In the genomic region with DNA sequence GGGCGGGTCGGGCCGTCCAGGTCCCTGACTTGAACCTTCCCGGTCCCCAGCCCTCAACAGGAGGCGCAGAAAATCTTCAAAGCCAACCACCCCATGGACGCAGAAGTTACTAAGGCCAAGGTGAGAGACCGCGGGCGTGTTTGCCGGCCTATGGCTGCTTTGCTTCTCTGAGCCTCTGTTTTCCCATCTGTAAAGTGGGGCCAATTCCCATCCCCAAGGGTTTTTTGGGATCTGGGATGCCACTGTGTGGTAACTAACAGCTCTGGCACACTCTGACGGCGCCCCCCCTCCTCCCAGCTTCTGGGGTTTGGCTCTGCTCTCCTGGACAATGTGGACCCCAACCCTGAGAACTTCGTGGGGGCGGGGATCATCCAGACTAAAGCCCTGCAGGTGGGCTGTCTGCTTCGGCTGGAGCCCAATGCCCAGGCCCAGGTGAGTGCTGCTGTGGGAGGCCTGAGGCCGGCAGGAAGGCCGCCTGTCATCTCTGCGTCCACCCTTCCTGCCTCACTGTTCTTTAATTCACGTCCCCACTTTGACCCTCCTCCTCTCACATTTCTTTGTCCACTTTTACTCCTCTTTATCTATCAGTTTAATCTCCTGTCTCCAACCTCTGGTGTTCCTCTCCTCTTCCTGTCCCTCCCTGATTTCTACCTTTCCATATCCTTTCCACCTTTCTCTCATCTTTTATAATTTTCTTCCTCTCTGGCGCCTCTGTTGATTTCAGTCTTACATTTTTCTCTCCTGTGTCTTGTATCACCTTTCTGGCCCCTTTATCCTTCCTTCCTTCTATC, we compare ENCODE assay signal across 16 cellular contexts. TPM values are rescaled to one million over a fixed set of nuclear protein-coding genes. Genes with fewer than 3 reads are reported as not detected.
DNase-seq lines count a peak whose midpoint lies in the region; ATAC-seq and TF ChIP-seq lines count a peak whose summit lies in the region.
"Had no signal": no experiment of that assay in that cellular context is flagged by ENCODE, and none has a peak within 500 bp of the region (broad histone marks: within the 10 kb centered on the region; RNA-seq: fewer than 3 reads in every experiment).

No MANE protein-coding gene starts in this region.

- intact Hi-C loops in left lung (cut with DNase I), result no loop called here

- H3K27ac ChIP-seq in 22Rv1 (peak overlapping the region; percentile 85), left lung (no peak overlapping the region)
- H3K27ac ChIP-seq in CD8-positive, alpha-beta memory T cell (ENCODE audit: low read depth, low read length), result no peak overlapping the region
- H3K27ac ChIP-seq: sigmoid colon had no signal

- ATAC-seq in activated T-helper 17 cell treated with anti-CD3 and anti-CD28 coated beads, Interleukin-2, amount 50 U/mL, for 72 hours (replicated peaks), result no peak
- ATAC-seq in HG02870 (IDR thresholded peaks at IDR 0.05; ENCODE audit: unreplicated experiment) (no peak), left lung (no peak), HG03460 (IDR thresholded peaks at IDR 0.05; ENCODE audit: unreplicated experiment) (no peak)

- peaks cover 9% of the 10 kb centered on the region for H3K36me3 ChIP-seq in CD8-positive, alpha-beta memory T cell (ENCODE audit: insufficient read depth, low read length)
- peaks cover 0 to 55% of the 10 kb centered on the region in 2 donors for H3K36me3 ChIP-seq in left lung

- H3K9me3 ChIP-seq in CD8-positive, alpha-beta memory T cell (ENCODE audit: low read length), result no peaks in the 10 kb centered on the region
- H3K9me3 ChIP-seq in left lung, result no peaks in the 10 kb centered on the region
- H3K9me3 ChIP-seq: sigmoid colon had no signal

- no peaks in the 10 kb centered on the region for H3K27me3 Mint-ChIP-seq in CD8-positive, alpha-beta memory T cell
- no peaks in the 10 kb centered on the region for H3K27me3 Mint-ChIP-seq in activated T-helper 17 cell treated with anti-CD3 and anti-CD28 coated beads, Interleukin-2, amount 50 U/mL, for 72 hours
- H3K27me3 Mint-ChIP-seq in mesothelial cell of epicardium (ENCODE audit: low read depth), result no peaks in the 10 kb centered on the region

- no peaks in the 10 kb centered on the region for H3K9me3 Mint-ChIP-seq in CD8-positive, alpha-beta memory T cell
- H3K9me3 Mint-ChIP-seq in activated T-helper 17 cell treated with anti-CD3 and anti-CD28 coated beads, Interleukin-2, amount 50 U/mL, for 72 hours, result no peaks in the 10 kb centered on the region
- no peaks in the 10 kb centered on the region for H3K9me3 Mint-ChIP-seq in mesothelial cell of epicardium

- peak overlapping the region in 1 of 7 donors; percentile 70 for H3K4me3 Mint-ChIP-seq in CD8-positive, alpha-beta memory T cell
- no peak overlapping the region for H3K4me3 Mint-ChIP-seq in activated T-helper 17 cell treated with anti-CD3 and anti-CD28 coated beads, Interleukin-2, amount 50 U/mL, for 72 hours
- no peak overlapping the region for H3K4me3 Mint-ChIP-seq in mesothelial cell of epicardium

- peaks cover 2 to 38% (median 5%) of the 10 kb centered on the region in 3 donors for H3K36me3 Mint-ChIP-seq in CD8-positive, alpha-beta memory T cell
- H3K36me3 Mint-ChIP-seq in activated T-helper 17 cell treated with anti-CD3 and anti-CD28 coated beads, Interleukin-2, amount 50 U/mL, for 72 hours (ENCODE audit: low read depth), result peaks cover 32% of the 10 kb centered on the region
- peaks cover 19% of the 10 kb centered on the region for H3K36me3 Mint-ChIP-seq in mesothelial cell of epicardium

- DNase-seq in CD8-positive, alpha-beta memory T cell, result no peak
- DNase-seq in mesothelial cell of epicardium (ENCODE audit: low spot score in 2 of 2, unreplicated experiment in 2 of 2) (no peak), left lung (no peak)
- no peak for DNase-seq in stimulated activated naive CD4-positive, alpha-beta T cell (lab: John Stamatoyannopoulos, UW)
- DNase-seq: activated CD4-positive, alpha-beta T cell treated with anti-CD3 and anti-CD28 coated beads for 4 hours; activated T-cell treated with anti-CD3 and anti-CD28 coated beads, Interleukin-2, amount 50 U/mL, for 1 hour; effector memory CD4-positive, alpha-beta T cell; NCI-H526; occipital lobe; sigmoid colon; stimulated activated CD4-positive, alpha-beta T cell treated with anti-CD3 and anti-CD28 coated beads, Interleukin-1b, Interleukin-23, amount 100 ng/mL, for 48 hours had no signal

- CTCF ChIA-PET in CD8-positive, alpha-beta memory T cell (lab: Charles Lee), result no interaction called here

- H3K27ac Mint-ChIP-seq in CD8-positive, alpha-beta memory T cell, result peak overlapping the region in 5 of 8 donors; percentile 11 to 90 (median 78)
- H3K27ac Mint-ChIP-seq in activated T-helper 17 cell treated with anti-CD3 and anti-CD28 coated beads, Interleukin-2, amount 50 U/mL, for 72 hours, result peak overlapping the region; percentile 8
- peak overlapping the region; percentile 28 for H3K27ac Mint-ChIP-seq in mesothelial cell of epicardium

- no peak for TF ChIP-seq CTCF in 22Rv1 (IDR thresholded peaks at IDR 0.05)
- TF ChIP-seq CTCF in mesothelial cell of epicardium (IDR thresholded peaks at IDR 0.05; ENCODE audit: unreplicated experiment), result no peak
- no peak for TF ChIP-seq CTCF in left lung (IDR thresholded peaks at IDR 0.05)

- peaks cover 7% of the 10 kb centered on the region for H3K4me1 ChIP-seq in CD8-positive, alpha-beta memory T cell (ENCODE audit: insufficient read depth, low read length)
- peaks cover 7 to 30% of the 10 kb centered on the region in 2 donors for H3K4me1 ChIP-seq in left lung

- H3K4me3 ChIP-seq in CD8-positive, alpha-beta memory T cell (ENCODE audit: low read length), result no peak overlapping the region
- no peak overlapping the region for H3K4me3 ChIP-seq in left lung
- H3K4me3 ChIP-seq: sigmoid colon had no signal

- POLR2A ChIA-PET in CD8-positive, alpha-beta memory T cell (lab: Charles Lee), result interaction anchor here (1.4 kb wide), 1 partner anchor 40 kb away, joined by 3 read pairs; no protein-coding TSS in a partner anchor

- no peaks in the 10 kb centered on the region for H3K27me3 ChIP-seq in CD8-positive, alpha-beta memory T cell (ENCODE audit: insufficient read depth, low read length, poor library complexity, severe bottlenecking)
- H3K27me3 ChIP-seq in left lung, result no peaks in the 10 kb centered on the region
- H3K27me3 ChIP-seq: sigmoid colon had no signal

- H3K4me1 Mint-ChIP-seq in CD8-positive, alpha-beta memory T cell, result peaks cover 11 to 20% (median 11%) of the 10 kb centered on the region in 3 donors
- peaks cover 17% of the 10 kb centered on the region for H3K4me1 Mint-ChIP-seq in activated T-helper 17 cell treated with anti-CD3 and anti-CD28 coated beads, Interleukin-2, amount 50 U/mL, for 72 hours
- H3K4me1 Mint-ChIP-seq in mesothelial cell of epicardium, result peaks cover 14% of the 10 kb centered on the region

RNA-seq across cellular contexts. Expression of gene FUZ, which starts 7.1 kb away (rescaled TPM):
- total RNA-seq in CD8-positive, alpha-beta memory T cell, result 10 to 100 TPM; 26.1 to 30.1 TPM
- polyA plus RNA-seq in CD8-positive, alpha-beta memory T cell, result 4.5 TPM
- 10 to 100 TPM; 15.5 to 19.1 TPM for total RNA-seq in activated T-helper 17 cell treated with anti-CD3 and anti-CD28 coated beads, Interleukin-2, amount 50 U/mL, for 72 hours
- total RNA-seq in mesothelial cell of epicardium, result 23.1 to 25.8 TPM (median 23.2 TPM) in 3 replicates
- total RNA-seq in left lung, result 10 to 100 TPM; 15.3 to 19.5 TPM

RNA-seq across cellular contexts. Expression of gene MED25, which starts 12.1 kb away (rescaled TPM):
- total RNA-seq in CD8-positive, alpha-beta memory T cell, result 10 to 100 TPM; 42.3 to 47.2 TPM
- 23.7 TPM for polyA plus RNA-seq in CD8-positive, alpha-beta memory T cell
- 10 to 100 TPM; 55.6 to 56.1 TPM for total RNA-seq in activated T-helper 17 cell treated with anti-CD3 and anti-CD28 coated beads, Interleukin-2, amount 50 U/mL, for 72 hours
- total RNA-seq in mesothelial cell of epicardium, result 103 to 107 TPM (median 105 TPM) in 3 replicates
- total RNA-seq in left lung, result 10 to 100 TPM; 52.1 to 57.1 TPM

RNA-seq across cellular contexts. Expression of gene AP2A1, which starts 39.2 kb away (rescaled TPM):
- 10 to 100 TPM; 82.5 to 87.7 TPM for total RNA-seq in CD8-positive, alpha-beta memory T cell
- 10.1 TPM for polyA plus RNA-seq in CD8-positive, alpha-beta memory T cell
- total RNA-seq in activated T-helper 17 cell treated with anti-CD3 and anti-CD28 coated beads, Interleukin-2, amount 50 U/mL, for 72 hours, result 10 to 100 TPM; 77.5 to 87.0 TPM
- total RNA-seq in mesothelial cell of epicardium, result 84.6 to 89.6 TPM (median 85.2 TPM) in 3 replicates
- 10 to 100 TPM; 84.9 to 87.6 TPM for total RNA-seq in left lung

RNA-seq across cellular contexts. Expression of gene TSKS, which starts 42.9 kb away (rescaled TPM):
- under 1 TPM; 0.42 to 0.79 TPM for total RNA-seq in CD8-positive, alpha-beta memory T cell
- polyA plus RNA-seq in CD8-positive, alpha-beta memory T cell, result not detected
- total RNA-seq in activated T-helper 17 cell treated with anti-CD3 and anti-CD28 coated beads, Interleukin-2, amount 50 U/mL, for 72 hours, result under 1 TPM; 0.32 to 0.45 TPM
- not detected in 3 replicates for total RNA-seq in mesothelial cell of epicardium
- total RNA-seq in left lung, result under 1 TPM in 1 of 2 donors, not detected in 1; 0.39 TPM
- total RNA-seq: temporal lobe had no signal

RNA-seq across cellular contexts. Expression of gene PTOV1, which starts 44.9 kb away (rescaled TPM):
- 10 to 100 TPM; 91.9 to 93.7 TPM for total RNA-seq in CD8-positive, alpha-beta memory T cell
- 47.7 TPM for polyA plus RNA-seq in CD8-positive, alpha-beta memory T cell
- total RNA-seq in activated T-helper 17 cell treated with anti-CD3 and anti-CD28 coated beads, Interleukin-2, amount 50 U/mL, for 72 hours, result 100 to 1,000 TPM in 1 of 2 donors, 10 to 100 TPM in 1; 82.7 to 109 TPM
- total RNA-seq in mesothelial cell of epicardium (415 to 431 TPM (median 422 TPM) in 3 replicates), left lung (100 to 1,000 TPM in 1 of 2 donors, 10 to 100 TPM in 1; 96.0 to 133 TPM)

Comparison
In these comparisons a context has a peak if more than half of its experiments do, and no peak if none do; other contexts are left out.
1. H3K27ac Mint-ChIP-seq: peak in every context shown above with its lines; median percentile 78 in CD8-positive, alpha-beta memory T cell; 28 in mesothelial cell of epicardium; 8 in activated T-helper 17 cell treated with anti-CD3 and anti-CD28 coated beads, Interleukin-2, amount 50 U/mL, for 72 hours.